Comparison of ENCODE assay signal across 24 cellular contexts in the genomic region with DNA sequence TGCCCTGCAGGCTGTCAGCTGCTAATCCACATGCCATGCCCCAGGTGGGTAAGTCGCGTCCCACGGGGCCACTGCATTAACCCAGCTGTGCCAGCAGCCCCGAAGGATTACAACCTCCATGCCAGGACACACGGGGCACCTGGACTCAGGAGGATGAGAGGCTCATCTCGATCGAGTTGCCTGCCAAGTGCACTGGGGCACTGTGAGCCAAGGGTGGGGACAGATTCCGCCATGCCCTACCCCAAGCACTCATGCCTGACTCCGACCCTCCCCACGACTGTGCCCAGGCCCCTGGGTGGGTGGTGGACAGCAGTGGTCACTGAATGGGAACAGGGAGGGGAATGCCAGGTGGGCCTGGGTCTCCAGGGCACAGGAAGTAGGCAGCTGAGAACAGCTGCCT.
"Had no signal": no experiment of that assay in that cellular context is flagged by ENCODE, and none has a peak within 500 bp of the region (broad histone marks: within the 10 kb centered on the region; RNA-seq: fewer than 3 reads in every experiment).

No MANE protein-coding gene starts in this region.

- H3K4me2 ChIP-seq: SK-N-SH had no signal

- DNase-seq: activated CD4-positive, alpha-beta memory T cell treated with anti-CD3 and anti-CD28 coated beads, Interleukin-2, amount 10 ng/mL, durations not matched to agents 7 days and 5 days; activated CD4-positive, alpha-beta T cell treated with anti-CD3 and anti-CD28 coated beads for 36 hours; activated CD4-positive, alpha-beta T cell treated with anti-CD3 and anti-CD28 coated beads, Interleukin-2, amount 50 U/mL, for 1 hour; activated gamma-delta T cell; activated naive CD4-positive, alpha-beta T cell treated with anti-CD3 and anti-CD28 coated beads for 36 hours; activated T-cell treated with anti-CD3 and anti-CD28 coated beads for 4 hours; amygdala; MG63; MV-4-11; NCI-H1092 treated with DMSO at 0.1 percent for 48 hours; NCI-H1417 treated with DMSO at 0.1 percent for 48 hours; NCI-H1694; NCI-H2029; NCI-H2107; NCI-H2171 treated with DMSO at 0.1 percent for 48 hours; NCI-H226; NCI-H526; NCI-H82; SJCRH30; SK-N-SH; T-helper 1 cell had no signal

- FAIRE-seq: astrocyte had no signal

- H3K9ac ChIP-seq: SK-N-SH had no signal

- H3K27me3 ChIP-seq: MG63 had no signal

- H3K36me3 ChIP-seq: SJCRH30 had no signal

- H3K27ac ChIP-seq: SJCRH30, VCaP had no signal

- H3K4me3 ChIP-seq: MG63, SJCRH30 had no signal

- H3K4me1 ChIP-seq: SJCRH30 had no signal

- ATAC-seq: activated CD4-positive, alpha-beta T cell treated with anti-CD3 and anti-CD28 coated beads for 36 hours; Right ventricle myocardium inferior had no signal

- H3K9me3 ChIP-seq: MG63, SJCRH30, SK-N-SH had no signal
